ENCODE assay signal across 1 cellular context in the genomic region with DNA sequence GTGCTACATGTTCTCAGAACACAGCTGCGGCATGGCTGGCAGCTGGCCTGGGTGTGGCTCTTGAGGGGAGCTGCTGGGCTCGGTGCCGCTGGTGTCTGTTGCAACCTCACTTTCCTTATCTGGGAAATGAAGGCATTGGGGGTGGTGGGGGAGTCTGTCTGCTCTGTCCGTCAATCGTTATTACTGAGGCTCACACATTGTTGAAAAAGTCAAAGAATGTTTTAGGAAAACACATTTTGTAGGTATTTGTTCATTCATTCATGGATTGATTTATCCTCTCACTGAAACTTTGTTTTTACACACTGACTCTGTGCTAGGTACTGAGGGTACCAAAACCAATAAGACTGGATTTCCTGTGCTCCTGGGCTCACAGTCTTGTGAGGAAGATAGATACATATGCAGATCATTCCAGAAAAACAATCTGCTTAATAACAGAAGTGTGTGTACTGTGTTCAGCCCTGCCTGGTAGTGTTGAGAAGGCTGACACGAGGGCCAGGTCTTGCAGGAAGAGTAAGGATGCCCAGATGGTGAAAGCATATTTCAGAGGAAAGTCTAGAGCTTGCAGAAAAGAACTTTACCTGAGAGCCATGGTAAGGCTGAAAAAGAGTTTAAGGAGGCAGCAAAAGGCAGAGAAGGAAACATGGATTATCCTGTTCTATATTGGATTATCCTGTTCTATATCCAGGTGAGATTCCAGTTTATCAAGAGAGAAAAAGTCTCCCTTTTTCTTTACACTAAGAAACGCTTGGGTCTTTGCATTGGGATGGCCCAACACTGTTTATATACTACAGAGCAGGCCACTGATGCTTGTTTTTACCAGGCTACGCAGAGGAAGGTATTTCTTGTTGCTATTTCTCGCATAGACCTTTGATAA.
TF ChIP-seq lines count a peak whose summit lies in the region.

No MANE protein-coding gene starts in this region.

TF ChIP-seq in K562, 482 proteins besides CTCF, POLR2A, EP300 and RAD21 (continued from another document and continues in another):
- TF ChIP-seq ARID1B (IDR thresholded peaks at IDR 0.05), result peak; percentile 71
- TF ChIP-seq, protein P1, sequence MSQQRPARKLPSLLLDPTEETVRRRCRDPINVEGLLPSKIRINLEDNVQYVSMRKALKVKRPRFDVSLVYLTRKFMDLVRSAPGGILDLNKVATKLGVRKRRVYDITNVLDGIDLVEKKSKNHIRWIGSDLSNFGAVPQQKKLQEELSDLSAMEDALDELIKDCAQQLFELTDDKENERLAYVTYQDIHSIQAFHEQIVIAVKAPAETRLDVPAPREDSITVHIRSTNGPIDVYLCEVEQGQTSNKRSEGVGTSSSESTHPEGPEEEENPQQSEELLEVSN (IDR thresholded peaks at IDR 0.05; ENCODE audit: borderline replicate concordance in 1 of 2, extremely low read depth in 1 of 2, insufficient read depth in 1 of 2, insufficient read length in 1 of 2, low read depth in 1 of 2, low read length in 1 of 2, poor library complexity in 1 of 2, severe bottlenecking in 1 of 2), result no peak
- TF ChIP-seq TCFL5 (CRISPR knock-in tag; conservative IDR thresholded peaks at IDR 0.05), result no peak
- TF ChIP-seq USF2 (CRISPR knock-in tag; IDR thresholded peaks at IDR 0.05), result no peak
- peak; percentile 55; the same call in 1 of the 2 replicates for TF ChIP-seq ZNF740 (CRISPR knock-in tag; IDR thresholded peaks at IDR 0.05)
- TF ChIP-seq ZNF740 (tag; IDR thresholded peaks at IDR 0.05), result no peak
- TF ChIP-seq, protein P2, sequence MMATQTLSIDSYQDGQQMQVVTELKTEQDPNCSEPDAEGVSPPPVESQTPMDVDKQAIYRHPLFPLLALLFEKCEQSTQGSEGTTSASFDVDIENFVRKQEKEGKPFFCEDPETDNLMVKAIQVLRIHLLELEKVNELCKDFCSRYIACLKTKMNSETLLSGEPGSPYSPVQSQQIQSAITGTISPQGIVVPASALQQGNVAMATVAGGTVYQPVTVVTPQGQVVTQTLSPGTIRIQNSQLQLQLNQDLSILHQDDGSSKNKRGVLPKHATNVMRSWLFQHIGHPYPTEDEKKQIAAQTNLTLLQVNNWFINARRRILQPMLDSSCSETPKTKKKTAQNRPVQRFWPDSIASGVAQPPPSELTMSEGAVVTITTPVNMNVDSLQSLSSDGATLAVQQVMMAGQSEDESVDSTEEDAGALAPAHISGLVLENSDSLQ (IDR thresholded peaks at IDR 0.05), result peak; percentile 79
- TF ChIP-seq HSF4 (CRISPR knock-in tag; IDR thresholded peaks at IDR 0.05; ENCODE audit: borderline replicate concordance), result no peak
- TF ChIP-seq ZNF445 (CRISPR knock-in tag; IDR thresholded peaks at IDR 0.05; ENCODE audit: low read depth), result no peak
- TF ChIP-seq ZNF224 (CRISPR knock-in tag; IDR thresholded peaks at IDR 0.05), result no peak
- TF ChIP-seq IFI16 (CRISPR knock-in tag; IDR thresholded peaks at IDR 0.05), result no peak
- TF ChIP-seq MAX (CRISPR knock-in tag; IDR thresholded peaks at IDR 0.05), result no peak
- TF ChIP-seq CEBPB (tag; IDR thresholded peaks at IDR 0.05), result peak; percentile 90
- no peak for TF ChIP-seq PRDM10 (IDR thresholded peaks at IDR 0.05; ENCODE audit: partially characterized antibody)
- TF ChIP-seq FOXM1 (IDR thresholded peaks at IDR 0.05; ENCODE audit: low read depth), result no peak
- no peak for TF ChIP-seq FOXM1 (CRISPR knock-in tag; IDR thresholded peaks at IDR 0.05; ENCODE audit: low read depth)
- TF ChIP-seq TEAD4 (IDR thresholded peaks at IDR 0.05; ENCODE audit: low read length), result peak; percentile 74
- no peak for TF ChIP-seq TEAD4 (CRISPR knock-in tag; IDR thresholded peaks at IDR 0.05; ENCODE audit: borderline replicate concordance)
- TF ChIP-seq ZBTB5 (IDR thresholded peaks at IDR 0.05), result no peak
- TF ChIP-seq JUNB (CRISPR knock-in tag; conservative IDR thresholded peaks at IDR 0.05), result no peak
- no peak for TF ChIP-seq ZNF431 (CRISPR knock-in tag; IDR thresholded peaks at IDR 0.05)
- TF ChIP-seq ZHX1 (conservative IDR thresholded peaks at IDR 0.05; ENCODE audit: low read length), result no peak
- TF ChIP-seq NCOA1 (IDR thresholded peaks at IDR 0.05; ENCODE audit: low read depth), result no peak
- no peak for TF ChIP-seq XRCC3 (IDR thresholded peaks at IDR 0.05)
- TF ChIP-seq DACH1 (IDR thresholded peaks at IDR 0.05; ENCODE audit: partially characterized antibody), result peak; percentile 51
- peak; percentile 17; the same call in 1 of the 2 replicates for TF ChIP-seq LEF1 (IDR thresholded peaks at IDR 0.05)
- TF ChIP-seq MYC (IDR thresholded peaks at IDR 0.05; ENCODE audit: low read depth, low read length), result peak; percentile 19; the same call in 1 of the 2 replicates
- TF ChIP-seq MYC (CRISPR knock-in tag; IDR thresholded peaks at IDR 0.05; ENCODE audit: borderline replicate concordance, low read depth), result no peak
- TF ChIP-seq SP1 (CRISPR knock-in tag; IDR thresholded peaks at IDR 0.05), result no peak
- TF ChIP-seq PHB (CRISPR knock-in tag; IDR thresholded peaks at IDR 0.05), result no peak
- peak; percentile 54; the same call in 1 of the 2 replicates for TF ChIP-seq SMARCA4 (IDR thresholded peaks at IDR 0.05)
- TF ChIP-seq ZNF3 (CRISPR knock-in tag; IDR thresholded peaks at IDR 0.05), result no peak
- TF ChIP-seq STAT6 (CRISPR knock-in tag; IDR thresholded peaks at IDR 0.05), result no peak
- no peak for TF ChIP-seq KAT7 (CRISPR knock-in tag; IDR thresholded peaks at IDR 0.05; ENCODE audit: borderline replicate concordance)
- peak; percentile 56 for TF ChIP-seq NCOR1 (IDR thresholded peaks at IDR 0.05)
- no peak for TF ChIP-seq CBX1 (IDR thresholded peaks at IDR 0.05; ENCODE audit: low read depth)
- TF ChIP-seq NFIC (IDR thresholded peaks at IDR 0.05), result peak; percentile 26; the same call in 1 of the 2 replicates
- TF ChIP-seq KLF1 (tag; IDR thresholded peaks at IDR 0.05), result no peak
- no peak for TF ChIP-seq SIN3B (IDR thresholded peaks at IDR 0.05; ENCODE audit: low read depth)
- TF ChIP-seq, protein P3, sequence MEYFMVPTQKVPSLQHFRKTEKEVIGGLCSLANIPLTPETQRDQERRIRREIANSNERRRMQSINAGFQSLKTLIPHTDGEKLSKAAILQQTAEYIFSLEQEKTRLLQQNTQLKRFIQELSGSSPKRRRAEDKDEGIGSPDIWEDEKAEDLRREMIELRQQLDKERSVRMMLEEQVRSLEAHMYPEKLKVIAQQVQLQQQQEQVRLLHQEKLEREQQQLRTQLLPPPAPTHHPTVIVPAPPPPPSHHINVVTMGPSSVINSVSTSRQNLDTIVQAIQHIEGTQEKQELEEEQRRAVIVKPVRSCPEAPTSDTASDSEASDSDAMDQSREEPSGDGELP (CRISPR knock-in tag; IDR thresholded peaks at IDR 0.05; ENCODE audit: borderline replicate concordance), result peak; percentile 90
- peak; percentile 86 to 90 for TF ChIP-seq TRIM24 (IDR thresholded peaks at IDR 0.05)
- TF ChIP-seq MYBL2 (IDR thresholded peaks at IDR 0.05; ENCODE audit: low read depth), result no peak
- TF ChIP-seq MYBL2 (CRISPR knock-in tag; IDR thresholded peaks at IDR 0.05; ENCODE audit: borderline replicate concordance), result no peak
- TF ChIP-seq, protein P4, sequence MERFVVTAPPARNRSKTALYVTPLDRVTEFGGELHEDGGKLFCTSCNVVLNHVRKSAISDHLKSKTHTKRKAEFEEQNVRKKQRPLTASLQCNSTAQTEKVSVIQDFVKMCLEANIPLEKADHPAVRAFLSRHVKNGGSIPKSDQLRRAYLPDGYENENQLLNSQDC (CRISPR knock-in tag; IDR thresholded peaks at IDR 0.05), result no peak
- TF ChIP-seq USF1 (CRISPR knock-in tag; IDR thresholded peaks at IDR 0.05), result no peak
